8 cellular contexts compared by ENCODE assay signal in genomic region chr5:115542076-115542475, GRCh38. TPM values are rescaled to one million over a fixed set of nuclear protein-coding genes. Genes with fewer than 3 reads are reported as not detected.
A peak's percentile ranks its signal among the peaks of the same experiment; 100 is the strongest.
DNase-seq lines count a peak whose midpoint lies in the region; ATAC-seq, FAIRE-seq and TF ChIP-seq lines count a peak whose summit lies in the region.

No MANE protein-coding gene starts in this region.

- H3K27me3 Mint-ChIP-seq in mesothelial cell of epicardium (ENCODE audit: low read depth) = no peaks in the 10 kb centered on the region

- no peak for FAIRE-seq in GM12878 (lab: Jason Lieb, UNC)

- H3K36me3 Mint-ChIP-seq in mesothelial cell of epicardium = peaks cover 29% of the 10 kb centered on the region

- H3K4me3 ChIP-seq in A673 (ENCODE audit: low read depth, low read length, poor library complexity, severe bottlenecking) = peak overlapping the region; percentile 92
- H3K4me3 ChIP-seq in HCT116 (replicated peaks in 1 of 2; ENCODE audit: low read depth in 1 of 2, low read length in 2 of 2) = peak overlapping the region in 1 of 2 experiments; percentile 86; a peak in 1 of 4 replicates
- peak overlapping the region; percentile 81 for H3K4me3 ChIP-seq in GM12878

- H3K4me1 Mint-ChIP-seq in mesothelial cell of epicardium = peaks cover 49% of the 10 kb centered on the region

- H3K4me1 ChIP-seq in A673 (ENCODE audit: insufficient read depth, low read length, poor library complexity, severe bottlenecking) (peaks cover 3% of the 10 kb centered on the region), HCT116 (ENCODE audit: control insufficient read depth in 1 of 2, insufficient read depth in 2 of 2, low read length in 2 of 2) (peaks cover 0 to 32% of the 10 kb centered on the region in 2 experiments; a peak in 3 of 4 replicates), GM12878 (ENCODE audit: control insufficient read depth, insufficient read depth, low read length) (peaks cover 4% of the 10 kb centered on the region)

- RAD21 ChIA-PET in HCT116 (lab: Charles Lee; ENCODE audit: low non-redundant PET in 1 of 2, low total read pairs in 2 of 2, uncharacterized antibody in 2 of 2, unreplicated experiment in 2 of 2) = no interaction called here
- RAD21 ChIA-PET in GM12878 (lab: Charles Lee; ENCODE audit: unreplicated experiment) = interaction anchor here (1.6 to 6.2 kb wide), 9 partner anchors 8 to 235 kb away, joined by 6 to 66 read pairs (median 14); partner anchors contain the start of gene TMED7

- TF ChIP-seq RAD21 in HCT116 (IDR thresholded peaks at IDR 0.05; ENCODE audit: low read depth) (no peak), GM12878 (IDR thresholded peaks at IDR 0.05; ENCODE audit: insufficient read depth, low read depth, low read length) (no peak)

- CTCF ChIA-PET in A673 (lab: Charles Lee) (no interaction called here), HCT116 (lab: Charles Lee) (no interaction called here), GM12878 (lab: Yijun Ruan, JAX) (interaction anchor here (0.9 to 7.3 kb wide), 7 partner anchors 8 to 301 kb away, joined by 3 to 58 read pairs (median 5); no protein-coding TSS in a partner anchor), HEK293T (lab: Yijun Ruan, JAX) (interaction anchor here (0.7 kb wide), 1 partner anchor 305 kb away, joined by 3 read pairs; no protein-coding TSS in a partner anchor)

- peak overlapping the region; percentile 96 for H3K4me3 Mint-ChIP-seq in mesothelial cell of epicardium

- peaks cover 12% of the 10 kb centered on the region; the same call in 1 of the 2 replicates for H4K20me1 ChIP-seq in HCT116 (ENCODE audit: insufficient read depth)
- H4K20me1 ChIP-seq in GM12878 (ENCODE audit: control insufficient read depth, insufficient read depth) = no peaks in the 10 kb centered on the region; the same call in 1 of the 2 replicates

- no peak overlapping the region for H3K9ac ChIP-seq in HCT116 (ENCODE audit: low read length)
- peak overlapping the region; percentile 89 for H3K9ac ChIP-seq in GM12878 (ENCODE audit: control insufficient read depth, insufficient read depth, low read length)

- WGBS in GM12878 (ENCODE audit: insufficient coverage, insufficient replicate concordance, low lambda C conversion rate, missing lambda C conversion rate) = 3% methylated on average over 3 of the region's 3 CpGs

- SMC1A ChIA-PET in GM12878 (lab: Charles Lee; ENCODE audit: uncharacterized antibody, unreplicated experiment) = interaction anchor here (0.7 to 13.9 kb wide), 12 partner anchors 11 to 286 kb away, joined by 3 to 166 read pairs (median 10); no protein-coding TSS in a partner anchor

- H3K79me2 ChIP-seq in HCT116 (ENCODE audit: insufficient read depth, low read length) = peaks cover 75% of the 10 kb centered on the region
- peaks cover 74% of the 10 kb centered on the region for H3K79me2 ChIP-seq in GM12878 (ENCODE audit: control insufficient read depth, insufficient read depth, low read length)

- peaks cover 10% of the 10 kb centered on the region for H3K9me3 ChIP-seq in A673 (ENCODE audit: low read depth, low read length, poor library complexity, severe bottlenecking)
- H3K9me3 ChIP-seq in HCT116 (ENCODE audit: control insufficient read depth in 1 of 2, insufficient read depth in 1 of 2, low read depth in 1 of 2, low read length in 2 of 2) = peaks cover 0 to 5% of the 10 kb centered on the region in 2 experiments; a peak in 1 of 4 replicates
- peaks cover 5% of the 10 kb centered on the region for H3K9me3 ChIP-seq in GM12878 (replicated peaks; ENCODE audit: control insufficient read depth, insufficient read depth, low read length)

- in situ Hi-C loops in GM12878 (cut with MboI) = no loop called here

- no peak overlapping the region for H3K27ac ChIP-seq in A673 (ENCODE audit: low read depth, low read length, poor library complexity, severe bottlenecking)
- H3K27ac ChIP-seq in HCT116 (ENCODE audit: low read depth, low read length) = no peak overlapping the region
- no peak overlapping the region; the same call in none of the 2 replicates for H3K27ac ChIP-seq in GM12878 (ENCODE audit: control insufficient read depth, insufficient read depth)

- TF ChIP-seq POLR2A in HCT116 (IDR thresholded peaks at IDR 0.05; ENCODE audit: borderline replicate concordance, extremely low read depth, insufficient read depth, insufficient read length) (no peak), GM12878 (IDR thresholded peaks at IDR 0.05; ENCODE audit: low read depth, low read length) (no peak)

- no peak for ATAC-seq in HCT116
- no peak for ATAC-seq in GM12878
- no peak for ATAC-seq in HG03045 (IDR thresholded peaks at IDR 0.05; ENCODE audit: unreplicated experiment)
- ATAC-seq in GM18858 (IDR thresholded peaks at IDR 0.05; ENCODE audit: unreplicated experiment) = no peak
- no peak for ATAC-seq in HG03135 (IDR thresholded peaks at IDR 0.05; ENCODE audit: unreplicated experiment)

- POLR2A ChIA-PET in A673 (lab: Charles Lee; ENCODE audit: low non-redundant PET) = no interaction called here
- POLR2A ChIA-PET in HCT116 (lab: Charles Lee) = no interaction called here
- POLR2A ChIA-PET in GM12878 (lab: Charles Lee) = interaction anchor here (1.4 to 3.4 kb wide), 4 partner anchors 34 to 168 kb away, joined by 4 to 11 read pairs (median 8); partner anchors contain the start of gene TICAM2
- POLR2A ChIA-PET in HEK293T (lab: Yijun Ruan, JAX) = no interaction called here

- H3K36me3 ChIP-seq in A673 (ENCODE audit: insufficient read depth, low read length, poor library complexity, severe bottlenecking) (peaks cover 32% of the 10 kb centered on the region), HCT116 (ENCODE audit: control insufficient read depth in 1 of 2, insufficient read depth in 2 of 2, low read length in 2 of 2) (peaks cover 26 to 60% of the 10 kb centered on the region in 2 experiments), GM12878 (ENCODE audit: control insufficient read depth in 2 of 2, insufficient read depth in 2 of 2, low read length in 1 of 2) (peaks cover 0 to 11% of the 10 kb centered on the region in 2 experiments; a peak in 2 of 4 replicates)

- no peak for TF ChIP-seq EP300 in GM12878 (IDR thresholded peaks at IDR 0.05; ENCODE audit: borderline replicate concordance in 1 of 2, control insufficient read depth in 1 of 2, low read depth in 2 of 2, low read length in 2 of 2)

- H3K4me2 ChIP-seq in HCT116 (ENCODE audit: low read length) = peak overlapping the region; percentile 85
- H3K4me2 ChIP-seq in GM12878 (ENCODE audit: control insufficient read depth, insufficient read depth) = peak overlapping the region; percentile 98

- H3K27me3 ChIP-seq in A673 (replicated peaks; ENCODE audit: insufficient read depth, low read depth, low read length, poor library complexity) (no peaks in the 10 kb centered on the region), HCT116 (ENCODE audit: insufficient read depth, low read length) (no peaks in the 10 kb centered on the region), GM12878 (replicated peaks in 1 of 2; ENCODE audit: control insufficient read depth in 2 of 2, insufficient read depth in 2 of 2, low read length in 1 of 2) (no peaks in the 10 kb centered on the region)

- no peak for TF ChIP-seq CTCF in A673 (conservative IDR thresholded peaks at IDR 0.05; ENCODE audit: low read depth, low read length)
- TF ChIP-seq CTCF in HCT116 (IDR thresholded peaks at IDR 0.05 in 2 of 3, conservative IDR thresholded peaks at IDR 0.05 in 1 of 3; ENCODE audit: borderline replicate concordance in 1 of 3, insufficient read depth in 1 of 3, low read depth in 2 of 3, low read length in 2 of 3) = no peak
- no peak for TF ChIP-seq CTCF in GM12878 (IDR thresholded peaks at IDR 0.05 in 2 of 3, conservative IDR thresholded peaks at IDR 0.05 in 1 of 3; ENCODE audit: control insufficient read depth in 2 of 3, extremely low read depth in 1 of 3, insufficient read depth in 1 of 3, low read depth in 3 of 3, low read length in 3 of 3)
- no peak for TF ChIP-seq CTCF in mesothelial cell of epicardium (IDR thresholded peaks at IDR 0.05; ENCODE audit: unreplicated experiment)

- BruUV-seq in A673 (replicated peaks; lab: Mats Ljungman, UMichigan) = no TSS peak
- no TSS peak for BruUV-seq in HCT116 (replicated peaks; lab: Mats Ljungman, UMichigan)
- BruUV-seq in GM12878 (replicated peaks; lab: Mats Ljungman, UMichigan) = no TSS peak

- H2AFZ ChIP-seq in HCT116 (ENCODE audit: low read depth, low read length, poor library complexity, severe bottlenecking) = no peak overlapping the region
- no peak overlapping the region for H2AFZ ChIP-seq in GM12878 (ENCODE audit: control insufficient read depth, low read depth, low read length)

- H3K9me3 Mint-ChIP-seq in mesothelial cell of epicardium = peaks cover 4% of the 10 kb centered on the region

- H3K9me2 ChIP-seq in HCT116 (ENCODE audit: insufficient read depth) = no peaks in the 10 kb centered on the region

- peak overlapping the region; percentile 99 for H3K27ac Mint-ChIP-seq in mesothelial cell of epicardium

- DNase-seq in A673 (ENCODE audit: low spot score) (no peak), HCT116 (ENCODE audit: low read depth, low spot score) (no peak), GM12878 (ENCODE audit: low read depth, low spot score) (no peak), mesothelial cell of epicardium (ENCODE audit: low spot score in 2 of 2, unreplicated experiment in 2 of 2) (no peak), HEK293T (ENCODE audit: extremely low spot score) (no peak)

- intact Hi-C loops in A673 (cut with micrococcal nuclease; ENCODE audit: unreplicated experiment) (loop anchor here (10.0 kb wide), 1 partner anchor 293 kb away; no protein-coding TSS in a partner anchor), HCT116 (cut with micrococcal nuclease) (no loop called here), GM12878 (cut with micrococcal nuclease; ENCODE audit: unreplicated experiment) (loop anchor here (2.0 to 10.0 kb wide), 4 partner anchors 81 to 1107 kb away; no protein-coding TSS in a partner anchor)

RNA-seq across cellular contexts. Expression of gene FEM1C, which starts 2.5 kb away (rescaled TPM):
- total RNA-seq in A673 (2021) (13.7 and 15.0 TPM in 2 replicates), HCT116 (2021; ENCODE audit: unreplicated experiment) (27.5 TPM), GM12878 (2014; rRNA removed) (9.8 and 11.6 TPM in 2 replicates), GM12878 (2014; rRNA removed; fragmentation: Illumina TruSeq; extraction: Trizol) (8.2 and 8.5 TPM in 2 replicates), GM12878 (2021) (10.3 and 10.9 TPM in 2 replicates), mesothelial cell of epicardium (15.2 to 15.9 TPM (median 15.5 TPM) in 3 replicates)
- polyA plus RNA-seq in HCT116 (2012) = 8.3 and 8.8 TPM in 2 replicates
- total RNA-seq in GM12878 (2013; cell fraction: nucleolus; rRNA removed) = 26.1 and 26.4 TPM in 2 replicates
- polyA plus RNA-seq in GM12878 (2011; ENCODE audit: low read depth) = 6.6 TPM
- polyA plus RNA-seq in GM12878 (2011; rRNA removed) (15.6 and 20.1 TPM in 2 replicates), GM12878 (2014; fragmentation: Illumina TruSeq; extraction: Trizol) (8.9 and 10.7 TPM in 2 replicates), GM12878 (2014; fragmentation: Nextera tagmentation; extraction: Ambion mirVana) (1 to 10 TPM; 1.9 to 7.1 TPM), GM12878 (2014; rRNA removed) (4.7 and 5.7 TPM in 2 replicates), GM12878 (2016; fragmentation: Nextera tagmentation; extraction: Ambion mirVana) (1 to 10 TPM; 7.2 to 7.4 TPM)
- polyA plus RNA-seq in GM12878 (2011; cell fraction: cytosol; rRNA removed) = 4.9 and 7.5 TPM in 2 replicates
- polyA plus RNA-seq in GM12878 (2011; cell fraction: nucleus; rRNA removed) = 4.7 and 5.6 TPM in 2 replicates
- polyA plus RNA-seq in GM12878 (2012) = 10.1 and 11.3 TPM in 2 replicates
- polyA minus RNA-seq in GM12878 (2011; rRNA and poly(A)+ RNA removed) = 17.5 and 24.4 TPM in 2 replicates
- 7.6 and 7.9 TPM in 2 replicates for polyA minus RNA-seq in GM12878 (2011; cell fraction: cytosol; rRNA and poly(A)+ RNA removed)
- polyA minus RNA-seq in GM12878 (2011; cell fraction: nucleus; rRNA and poly(A)+ RNA removed) = 10.2 and 11.9 TPM in 2 replicates

Comparison
In these comparisons a context has a peak if more than half of its experiments do, and no peak if none do; other contexts are left out.
1. CTCF ChIA-PET loops: an anchor here in GM12878 (0.9 to 7.3 kb wide) and HEK293T (0.7 kb wide); none called in A673 and HCT116.